Comparison of ENCODE assay signal across 10 cellular contexts in the genomic region with DNA sequence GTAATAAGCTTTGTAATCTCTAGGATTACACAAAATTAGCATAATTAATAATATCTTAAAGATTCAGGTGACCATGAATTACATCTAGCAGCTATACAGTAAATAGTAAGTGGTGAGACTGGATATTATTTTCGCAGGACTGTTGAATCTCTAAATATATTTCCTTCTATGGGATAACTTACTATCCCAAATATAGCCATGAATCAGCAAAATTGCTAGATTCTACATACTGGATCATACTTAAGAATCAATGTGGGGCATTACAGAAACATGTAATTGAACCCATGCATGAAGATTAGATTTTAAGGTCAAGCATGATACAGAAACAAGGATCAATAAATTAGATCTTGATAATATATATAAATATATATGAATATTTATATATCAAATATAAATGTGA.
"Had no signal": no experiment of that assay in that cellular context is flagged by ENCODE, and none has a peak within 500 bp of the region (broad histone marks: within the 10 kb centered on the region; RNA-seq: fewer than 3 reads in every experiment).

No MANE protein-coding gene starts in this region.

- DNase-seq: GM23248, GOT3, H7, HFFc6, IMR-90, KBM-7 had no signal

- H3K36me3 ChIP-seq: HAP-1 had no signal

- H3K4me3 ChIP-seq: GM23248, HAP-1 had no signal

- H3K27ac ChIP-seq: GM23248, HL-60, KMS-11 had no signal

- ATAC-seq: HCT116 had no signal

- H3K4me2 ChIP-seq: KMS-11 had no signal

- H3K9me3 ChIP-seq: HAP-1 had no signal

- H2AFZ ChIP-seq: GM23248 had no signal

- H3K4me1 ChIP-seq: HAP-1 had no signal

- H3K9ac ChIP-seq: GM23248, KMS-11 had no signal
